19 cellular contexts compared by ENCODE assay signal in the genomic region with DNA sequence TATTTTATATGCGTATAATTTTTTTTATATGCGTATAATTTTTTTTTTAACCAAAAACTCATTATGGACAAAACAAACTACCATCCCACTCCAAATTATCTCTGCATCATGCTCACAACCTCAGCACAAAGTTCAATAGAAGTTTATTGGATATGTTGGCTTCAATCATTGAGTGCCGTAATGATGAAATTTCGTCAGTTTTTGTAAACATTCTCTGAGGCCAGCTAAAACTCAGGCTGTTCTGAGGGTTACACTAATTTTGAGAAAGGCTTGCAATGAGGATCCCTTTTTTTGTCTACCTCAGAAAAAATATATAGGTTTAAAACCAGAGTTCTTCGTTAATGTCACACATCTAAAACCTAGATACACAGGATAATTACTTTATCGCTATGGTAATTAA.
DNase-seq lines count a peak whose midpoint lies in the region; ATAC-seq, FAIRE-seq and TF ChIP-seq lines count a peak whose summit lies in the region.
"Had no signal": no experiment of that assay in that cellular context is flagged by ENCODE, and none has a peak within 500 bp of the region (broad histone marks: within the 10 kb centered on the region; RNA-seq: fewer than 3 reads in every experiment).

No MANE protein-coding gene starts in this region.

- no peaks in the 10 kb centered on the region for H3K9me3 ChIP-seq in SJCRH30 (replicated peaks)
- H3K9me3 ChIP-seq: BE2C had no signal

- H3F3A ChIP-seq in GM23338 (replicated peaks; ENCODE audit: low read depth): no peaks in the 10 kb centered on the region

- H4K20me1 ChIP-seq in GM23338 (replicated peaks; ENCODE audit: insufficient read depth): no peaks in the 10 kb centered on the region
- H4K20me1 ChIP-seq: BLaER1 had no signal

- H3K4me1 ChIP-seq in SJCRH30: peaks cover 47% of the 10 kb centered on the region
- H3K4me1 ChIP-seq in GM23338 (ENCODE audit: insufficient read depth): no peaks in the 10 kb centered on the region
- H3K4me1 ChIP-seq: BE2C, BLaER1 had no signal

- no peak overlapping the region for H3K4me2 ChIP-seq in GM23338
- H3K4me2 ChIP-seq: BLaER1 had no signal

- H3K4me3 ChIP-seq in H7 (ENCODE audit: insufficient read depth, low read depth, low read length): no peak overlapping the region
- H3K4me3 ChIP-seq in SJCRH30: peak overlapping the region; percentile 20
- H3K4me3 ChIP-seq in GM23338: no peak overlapping the region
- H3K4me3 ChIP-seq: BLaER1 had no signal

- peak; percentile 4 for DNase-seq in H7
- DNase-seq in SJCRH30: peak in 1 of 2 experiments; percentile 50
- DNase-seq in fibroblast of peridontal ligament (ENCODE audit: extremely low read depth): peak; percentile 76
- DNase-seq in D721Med (ENCODE audit: insufficient read length, low spot score): no peak
- DNase-seq in GM23338 (ENCODE audit: low spot score): no peak
- DNase-seq: 8988T; ACHN; BE2C; C1 segment of cervical spinal cord; CD4-positive, alpha-beta memory T cell; CD4-positive, CD25-positive, alpha-beta regulatory T cell; CD8-positive, alpha-beta memory T cell; COR-L47; DMS79 treated with DMSO at 0.1 percent for 48 hours; GF-D8 had no signal

- no peak for FAIRE-seq in D721Med (lab: Jason Lieb, UNC)
- FAIRE-seq: GM12891 had no signal

- no peaks in the 10 kb centered on the region; the same call in 2 of the 3 replicates for H3K36me3 Mint-ChIP-seq in GM23338 (ENCODE audit: low read depth)
- H3K36me3 Mint-ChIP-seq: CD14-positive monocyte; CD4-positive, alpha-beta memory T cell; CD4-positive, CD25-positive, alpha-beta regulatory T cell; CD8-positive, alpha-beta memory T cell had no signal

- no peak overlapping the region for H2AFZ ChIP-seq in GM23338

- no peaks in the 10 kb centered on the region for H3K4me1 Mint-ChIP-seq in GM23338
- H3K4me1 Mint-ChIP-seq: CD14-positive monocyte; CD4-positive, alpha-beta memory T cell; CD4-positive, CD25-positive, alpha-beta regulatory T cell; CD8-positive, alpha-beta memory T cell had no signal

- H3K9me3 Mint-ChIP-seq in GM23338: peaks cover 3% of the 10 kb centered on the region; the same call in 1 of the 3 replicates

- H3K79me2 ChIP-seq in GM23338 (replicated peaks; ENCODE audit: insufficient read depth): no peaks in the 10 kb centered on the region

- H3K27me3 ChIP-seq in H7 (ENCODE audit: control insufficient read depth, insufficient read depth, low read length) (no peaks in the 10 kb centered on the region), SJCRH30 (no peaks in the 10 kb centered on the region), GM23338 (ENCODE audit: insufficient read depth) (no peaks in the 10 kb centered on the region)
- H3K27me3 ChIP-seq: BE2C, BLaER1 had no signal

- no peak for ATAC-seq in GM19035 (IDR thresholded peaks at IDR 0.05; ENCODE audit: unreplicated experiment)
- ATAC-seq in GM23338: no peak

- H3K27me3 Mint-ChIP-seq in GM23338 (ENCODE audit: insufficient read depth, low read depth, poor library complexity): no peaks in the 10 kb centered on the region
- H3K27me3 Mint-ChIP-seq: CD4-positive, alpha-beta memory T cell; CD4-positive, CD25-positive, alpha-beta regulatory T cell; CD8-positive, alpha-beta memory T cell had no signal

- no peak overlapping the region for H3K27ac Mint-ChIP-seq in GM23338
- H3K27ac Mint-ChIP-seq: CD14-positive monocyte; CD4-positive, alpha-beta memory T cell; CD4-positive, CD25-positive, alpha-beta regulatory T cell; CD8-positive, alpha-beta memory T cell had no signal

- H3K36me3 ChIP-seq in H7 (replicated peaks; ENCODE audit: control insufficient read depth, insufficient read depth, low read length) (no peaks in the 10 kb centered on the region), SJCRH30 (no peaks in the 10 kb centered on the region), GM23338 (ENCODE audit: insufficient read depth) (no peaks in the 10 kb centered on the region; the same call in 1 of the 2 replicates)
- H3K36me3 ChIP-seq: BE2C, BLaER1 had no signal

- no peak overlapping the region for H3K4me3 Mint-ChIP-seq in GM23338
- H3K4me3 Mint-ChIP-seq: CD14-positive monocyte; CD4-positive, alpha-beta memory T cell; CD4-positive, CD25-positive, alpha-beta regulatory T cell; CD8-positive, alpha-beta memory T cell had no signal

- TF ChIP-seq CTCF in D721Med (IDR thresholded peaks at IDR 0.05; ENCODE audit: insufficient read depth, missing control alignments) (no peak), GM23338 (conservative IDR thresholded peaks at IDR 0.05; ENCODE audit: low read depth in 2 of 2) (no peak)

- H3K9me2 ChIP-seq in GM23338 (ENCODE audit: insufficient read depth): no peaks in the 10 kb centered on the region

- H3K27ac ChIP-seq in SJCRH30 (peak overlapping the region; percentile 93), GM23338 (ENCODE audit: low read depth) (no peak overlapping the region)
- H3K27ac ChIP-seq: BLaER1 had no signal

TF ChIP-seq in GM23338, 12 proteins besides CTCF, POLR2A, EP300 and RAD21 (continues in another document):
- TF ChIP-seq REST (IDR thresholded peaks at IDR 0.05; ENCODE audit: unreplicated experiment) (no peak), EZH2phosphoT487 (IDR thresholded peaks at IDR 0.05; ENCODE audit: unreplicated experiment) (no peak), ETS1 (IDR thresholded peaks at IDR 0.05) (no peak)

Comparison
In these comparisons a context has a peak if more than half of its experiments do, and no peak if none do; other contexts are left out.
1. DNase-seq: peak in H7 (single experiment) and fibroblast of peridontal ligament (single experiment); none in D721Med (single experiment) and GM23338 (single experiment).